ENCODE assay signal across 8 cellular contexts in the genomic region with DNA sequence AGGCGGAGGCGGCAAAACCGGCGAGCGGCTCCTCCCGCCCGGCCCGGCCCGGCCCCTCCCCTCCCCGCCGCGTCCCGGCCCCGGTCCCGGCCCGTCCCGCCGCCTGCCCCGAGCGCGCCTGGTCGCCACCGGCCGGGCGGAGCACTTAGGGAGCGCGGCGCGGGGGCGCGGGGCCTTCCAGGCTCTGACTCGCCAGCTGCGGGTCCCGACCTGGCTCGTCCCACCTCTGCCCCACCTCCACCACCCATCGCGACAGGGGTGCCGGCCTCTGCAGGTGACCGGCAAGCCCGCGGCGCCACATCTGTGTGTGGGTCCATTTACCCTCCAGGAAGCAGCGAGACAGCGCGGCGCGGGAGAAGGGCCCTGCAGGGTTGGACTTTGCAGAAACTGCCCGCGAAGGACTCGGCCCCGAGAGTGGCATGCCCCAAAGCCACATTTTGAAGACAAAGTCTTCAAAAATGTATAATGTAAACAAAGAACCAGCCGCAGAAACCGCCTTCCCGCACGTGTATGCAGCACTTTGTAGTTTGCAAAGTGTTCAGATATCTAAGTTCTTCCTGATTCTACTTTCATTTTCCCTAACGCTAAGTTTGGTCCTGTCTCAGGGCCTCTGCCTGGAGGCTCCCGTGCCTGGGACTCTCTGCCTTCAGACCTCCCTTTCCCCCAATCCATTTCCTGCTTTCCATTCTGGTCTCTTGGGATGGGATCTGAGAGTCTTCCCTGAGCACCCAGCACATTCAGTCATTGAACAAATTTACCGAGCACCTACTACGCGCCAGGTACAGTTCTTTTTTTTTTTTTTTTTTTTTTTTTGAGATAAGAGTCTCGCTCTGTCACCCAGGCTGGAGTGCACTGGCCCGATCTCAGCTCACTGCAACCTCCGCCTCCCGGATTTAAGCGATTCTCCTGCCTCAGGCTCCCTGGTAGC. TPM values are rescaled to one million over a fixed set of nuclear protein-coding genes. Genes with fewer than 3 reads are reported as not detected.
A peak's percentile ranks its signal among the peaks of the same experiment; 100 is the strongest.
DNase-seq lines count a peak whose midpoint lies in the region; ATAC-seq and TF ChIP-seq lines count a peak whose summit lies in the region.

TMCO4 (minus strand) TSS at position 40 of the 928 bp plus-strand sequence. CDS start 19,158 bp downstream, outside the sequence.

- H3K36me3 ChIP-seq in PC-3 (ENCODE audit: low read depth, low read length): no peaks in the 10 kb centered on the region

- H3K9me3 Mint-ChIP-seq in nephron: no peaks in the 10 kb centered on the region

- H3K79me2 ChIP-seq in PC-3 (ENCODE audit: low read length): no peaks in the 10 kb centered on the region

- H3K4me1 Mint-ChIP-seq in nephron: peaks cover 6% of the 10 kb centered on the region

- H3K9me3 ChIP-seq in PC-3 (ENCODE audit: low read length): no peaks in the 10 kb centered on the region

- BruUV-seq in PC-3 (replicated peaks; lab: Mats Ljungman, UMichigan): TSS peak; percentile 83

- peak within 1 kb of the TSS; percentile 77 for H3K9ac ChIP-seq in PC-3 (ENCODE audit: low read length)

- no peaks in the 10 kb centered on the region for H3K36me3 Mint-ChIP-seq in nephron (ENCODE audit: low read depth)

- H3K4me3 ChIP-seq in PC-3 (ENCODE audit: low read length) (peak within 1 kb of the TSS; percentile 75), fibroblast of the aortic adventitia (ENCODE audit: low read depth, low read length) (peak within 1 kb of the TSS; percentile 67)

- peak within 1 kb of the TSS; percentile 80 to 91 (median 86) for H3K4me3 Mint-ChIP-seq in nephron

- peak within 1 kb of the TSS; percentile 80 to 91 (median 89) for H3K27ac Mint-ChIP-seq in nephron

- peak within 1 kb of the TSS; percentile 84 for H2AFZ ChIP-seq in PC-3 (ENCODE audit: low read length)

- no peaks in the 10 kb centered on the region for H3K27me3 ChIP-seq in PC-3 (ENCODE audit: low read length)

- DNase-seq in GM13976 (ENCODE audit: low spot score) (peak; percentile 81), PC-3 (peak; percentile 51), fibroblast of the aortic adventitia (ENCODE audit: low read depth) (peak; percentile 79), stromal cell of bone marrow (ENCODE audit: low read depth) (peak; percentile 38), NCI-H187 treated with DMSO at 0.1 percent for 48 hours (lab: John Stamatoyannopoulos, UW) (no peak)
- DNase-seq in activated T-helper 9 cell treated with anti-CD3 and anti-CD28 coated beads, Interleukin-2, amount 50 U/mL, for 16 hours (ENCODE audit: low read depth): peak; percentile 8

- TF ChIP-seq CTCF in GM13976 (IDR thresholded peaks at IDR 0.05; ENCODE audit: borderline replicate concordance, control extremely low read depth, extremely low read depth, insufficient read depth, missing control alignments) (no peak), PC-3 (conservative IDR thresholded peaks at IDR 0.05; ENCODE audit: low read depth, low read length) (no peak), fibroblast of the aortic adventitia (IDR thresholded peaks at IDR 0.05; ENCODE audit: insufficient read depth, low read length) (no peak), nephron (IDR thresholded peaks at IDR 0.05; ENCODE audit: unreplicated experiment in 3 of 3) (no peak)

- H3F3A ChIP-seq in PC-3 (ENCODE audit: low read length, unreplicated experiment): no peaks in the 10 kb centered on the region

- intact Hi-C loops in PC-3 (cut with micrococcal nuclease): loop anchor here (2.0 to 5.0 kb wide), 3 partner anchors 47 to 73 kb away; no protein-coding TSS in a partner anchor

- peak; percentile 40 for ATAC-seq in HG02981 (IDR thresholded peaks at IDR 0.05; ENCODE audit: unreplicated experiment)
- ATAC-seq in PC-3: peak; percentile 74

- in situ Hi-C loops in GM13976 (cut with MboI; ENCODE audit: low sequenced_read_pairs, unreplicated experiment): no loop called here

- H3K27ac ChIP-seq in PC-3 (ENCODE audit: low read length): peak within 1 kb of the TSS; percentile 59

- H4K20me1 ChIP-seq in PC-3 (ENCODE audit: low read length): no peaks in the 10 kb centered on the region

- peak within 1 kb of the TSS; percentile 88 for H3K4me2 ChIP-seq in PC-3 (ENCODE audit: low read length)

- H3K4me1 ChIP-seq in PC-3 (ENCODE audit: insufficient read depth, low read length): peaks cover 17% of the 10 kb centered on the region; the same call in 1 of the 2 replicates

- CTCF ChIA-PET in PC-3 (lab: Charles Lee): interaction anchor here (0.6 kb wide), 1 partner anchor 61 kb away, joined by 5 read pairs; no protein-coding TSS in a partner anchor

- POLR2A ChIA-PET in PC-3 (lab: Charles Lee; ENCODE audit: unreplicated experiment): no interaction called here

- peaks cover 30% of the 10 kb centered on the region for H3K27me3 Mint-ChIP-seq in nephron (ENCODE audit: low read depth)

- no peaks in the 10 kb centered on the region for H3K9me2 ChIP-seq in PC-3 (replicated peaks; ENCODE audit: low read length)

RNA-seq across cellular contexts. Expression of gene TMCO4, which starts in this region (rescaled TPM):
- 16.0 and 19.7 TPM in 2 replicates for total RNA-seq in PC-3 (2014; rRNA removed)
- 25.3 and 30.9 TPM in 2 replicates for total RNA-seq in fibroblast of the aortic adventitia (ENCODE audit: low replicate concordance)
